Comparison of ENCODE assay signal across 9 cellular contexts in genomic region chr4:95572304-95572991, GRCh38. TPM values are rescaled to one million over a fixed set of nuclear protein-coding genes. Genes with fewer than 3 reads are reported as not detected.
A peak's percentile ranks its signal among the peaks of the same experiment; 100 is the strongest.
DNase-seq lines count a peak whose midpoint lies in the region; ATAC-seq, FAIRE-seq and TF ChIP-seq lines count a peak whose summit lies in the region.
"Had no signal": no experiment of that assay in that cellular context is flagged by ENCODE, and none has a peak within 500 bp of the region (broad histone marks: within the 10 kb centered on the region; RNA-seq: fewer than 3 reads in every experiment).

No MANE protein-coding gene starts in this region.

- intact Hi-C loops in endothelial cell of umbilical vein (cut with micrococcal nuclease) = no loop called here

- H4K20me1 ChIP-seq in endothelial cell of umbilical vein (replicated peaks; ENCODE audit: control insufficient read depth, extremely low read depth, insufficient read depth, low read length) = no peaks in the 10 kb centered on the region

- no peak overlapping the region for H2AFZ ChIP-seq in endothelial cell of umbilical vein (ENCODE audit: low read depth, low read length)

- TF ChIP-seq CTCF in endothelial cell of umbilical vein (IDR thresholded peaks at IDR 0.05; ENCODE audit: extremely low read depth in 1 of 2, insufficient read depth in 1 of 2, low read depth in 1 of 2, low read length in 2 of 2) (no peak), GM10248 (IDR thresholded peaks at IDR 0.05; ENCODE audit: control extremely low read depth, extremely low read depth, low read depth, missing control alignments) (no peak)

- dilution Hi-C loops in endothelial cell of umbilical vein (cut with MboI; ENCODE audit: extremely low pct_ligation_motif_present, low sequenced_read_pairs) = no loop called here

- no peaks in the 10 kb centered on the region for H3K4me1 ChIP-seq in endothelial cell of umbilical vein (ENCODE audit: control insufficient read depth, extremely low read depth, insufficient read depth, low read length)

- H3K36me3 ChIP-seq in endothelial cell of umbilical vein (ENCODE audit: control insufficient read depth in 2 of 2, extremely low read depth in 1 of 2, insufficient read depth in 2 of 2, low read length in 2 of 2) = no peaks in the 10 kb centered on the region

- POLR2A ChIA-PET in endothelial cell of umbilical vein (lab: Charles Lee) = no interaction called here
- POLR2A ChIA-PET in GM10248 (lab: Yijun Ruan, JAX) = no interaction called here

- no peak overlapping the region for H3K9ac ChIP-seq in endothelial cell of umbilical vein (replicated peaks; ENCODE audit: extremely low read depth, insufficient read depth, low read length)

- ATAC-seq in HG02623 (IDR thresholded peaks at IDR 0.05; ENCODE audit: unreplicated experiment) = no peak

- no peak overlapping the region for H3K4me3 ChIP-seq in endothelial cell of umbilical vein (replicated peaks in 1 of 3; ENCODE audit: insufficient read depth in 1 of 3, low read depth in 1 of 3, low read length in 3 of 3)

- TF ChIP-seq POLR2A in endothelial cell of umbilical vein (IDR thresholded peaks at IDR 0.05; ENCODE audit: low read depth, low read length) = no peak

- no peaks in the 10 kb centered on the region for H3K9me3 ChIP-seq in endothelial cell of umbilical vein (replicated peaks; ENCODE audit: control insufficient read depth, insufficient read depth, low read length)

- no peaks in the 10 kb centered on the region for H3K9me1 ChIP-seq in endothelial cell of umbilical vein (replicated peaks; ENCODE audit: control insufficient read depth, extremely low read depth, insufficient read depth, low read length)

- H3K27ac ChIP-seq in endothelial cell of umbilical vein (ENCODE audit: insufficient read depth, low read depth, low read length) = no peak overlapping the region

- no peak overlapping the region for H3K4me2 ChIP-seq in endothelial cell of umbilical vein (ENCODE audit: insufficient read depth, low read length)

- BruUV-seq in endothelial cell of umbilical vein (replicated peaks; lab: Mats Ljungman, UMichigan) = no TSS peak

- H3K79me2 ChIP-seq in endothelial cell of umbilical vein (ENCODE audit: control insufficient read depth, insufficient read depth, low read length) = no peaks in the 10 kb centered on the region

- H3K27me3 ChIP-seq in endothelial cell of umbilical vein (ENCODE audit: control insufficient read depth in 2 of 2, insufficient read depth in 2 of 2, low read length in 2 of 2) = no peaks in the 10 kb centered on the region

- CTCF ChIA-PET in endothelial cell of umbilical vein (lab: Charles Lee) (interaction anchor here (0.7 to 1.1 kb wide), 2 partner anchors 36 to 62 kb away, joined by 3 read pairs; no protein-coding TSS in a partner anchor), GM10248 (lab: Yijun Ruan, JAX) (no interaction called here)

- peak; percentile 68 for FAIRE-seq in endothelial cell of umbilical vein (lab: Jason Lieb, UNC)

- peak; percentile 3 for DNase-seq in Daoy (ENCODE audit: low read depth)
- peak; percentile 95 for DNase-seq in OCI-M1 (lab: John Stamatoyannopoulos, UW)
- DNase-seq in endothelial cell of umbilical vein (ENCODE audit: low read depth, low spot score) = peak; percentile 77
- DNase-seq in myocyte (ENCODE audit: low read depth) = peak; percentile 30
- no peak for DNase-seq in NCI-H526 (lab: John Stamatoyannopoulos, UW)
- no peak for DNase-seq in retina
- DNase-seq in GM10248 (ENCODE audit: extremely low spot score) = no peak
- DNase-seq: NCI-H1694 had no signal

TF ChIP-seq in endothelial cell of umbilical vein, 7 proteins besides CTCF, POLR2A, EP300 and RAD21:
- TF ChIP-seq MAX (IDR thresholded peaks at IDR 0.05; ENCODE audit: insufficient read depth, insufficient read length) = peak; percentile 48
- no peak for TF ChIP-seq FOS (IDR thresholded peaks at IDR 0.05; ENCODE audit: borderline replicate concordance, insufficient read depth, low read length)

RNA-seq across cellular contexts. Expression of gene UNC5C, which starts 23.7 kb away (rescaled TPM):
- not detected in 2 replicates for total RNA-seq in Daoy (2014; rRNA removed; shearing (Covaris generic))
- total RNA-seq in endothelial cell of umbilical vein (0.44 and 0.53 TPM in 2 replicates), myocyte (0.31 and 0.35 TPM in 2 replicates)
- 0.32 and 0.44 TPM in 2 replicates for polyA plus RNA-seq in endothelial cell of umbilical vein
- 0.14 and 0.20 TPM in 2 replicates for polyA plus RNA-seq in endothelial cell of umbilical vein (2011; cell fraction: cytosol; rRNA removed)
- 0.54 and 0.66 TPM in 2 replicates for polyA plus RNA-seq in endothelial cell of umbilical vein (2011; cell fraction: nucleus; rRNA removed)
- polyA plus RNA-seq in endothelial cell of umbilical vein (2012) = 0.49 and 0.92 TPM in 2 replicates
- 2.1 and 3.2 TPM in 2 replicates for polyA minus RNA-seq in endothelial cell of umbilical vein
- polyA minus RNA-seq in endothelial cell of umbilical vein (2011; cell fraction: cytosol; rRNA and poly(A)+ RNA removed) = not detected
- 2.1 and 3.4 TPM in 2 replicates for polyA minus RNA-seq in endothelial cell of umbilical vein (2011; cell fraction: nucleus; rRNA and poly(A)+ RNA removed)
- 1.5 TPM for polyA plus RNA-seq in myocyte (2012)

Comparison
In these comparisons a context has a peak if more than half of its experiments do, and no peak if none do; other contexts are left out.
1. DNase-seq: peak in Daoy (single experiment), OCI-M1 (single experiment), endothelial cell of umbilical vein (single experiment) and myocyte (single experiment); none in NCI-H526 (0 of 2), retina (single experiment) and GM10248 (single experiment).